31 cellular contexts compared by ENCODE assay signal in genomic region chr7:46322937-46323336, GRCh38.
"Had no signal": no experiment of that assay in that cellular context is flagged by ENCODE, and none has a peak within 500 bp of the region (broad histone marks: within the 10 kb centered on the region; RNA-seq: fewer than 3 reads in every experiment).

No MANE protein-coding gene starts in this region.

- H3K36me3 Mint-ChIP-seq: naive B cell; naive thymus-derived CD8-positive, alpha-beta T cell; natural killer cell treated with Interleukin-12 subunit alpha and Interleukin-12 subunit beta and Interleukin-15 and Interleukin-18, amount 100 ng/mL, for 72 hours; stimulated activated effector memory CD8-positive, alpha-beta T cell treated with anti-CD3 and anti-CD28 coated beads, Interleukin-12 subunit alpha, Interleukin-12 subunit beta, amount 100 ng/mL, for 72 hours; stimulated activated naive B cell treated with anti-CD40 and anti-IgM and Interleukin-4, amounts not matched to agents 10 μg/mL and 1 μg/mL and 100 μg/mL, for 72 hours; type B pancreatic cell had no signal

- H3K27ac Mint-ChIP-seq: naive B cell; naive thymus-derived CD8-positive, alpha-beta T cell; natural killer cell treated with Interleukin-12 subunit alpha and Interleukin-12 subunit beta and Interleukin-15 and Interleukin-18, amount 100 ng/mL, for 72 hours; nephron progenitor cell; progenitor cell of endocrine pancreas; stimulated activated effector memory CD8-positive, alpha-beta T cell treated with anti-CD3 and anti-CD28 coated beads, Interleukin-12 subunit alpha, Interleukin-12 subunit beta, amount 100 ng/mL, for 72 hours; stimulated activated naive B cell treated with anti-CD40 and anti-IgM and Interleukin-4, amounts not matched to agents 10 μg/mL and 1 μg/mL and 100 μg/mL, for 72 hours; stimulated activated naive CD8-positive, alpha-beta T cell treated with anti-CD3 and anti-CD28 coated beads, Interleukin-15, Interleukin-2, amounts not matched to agents 100 ng/mL and 50 ng/mL, for 24 hours; type B pancreatic cell had no signal

- H3K27me3 ChIP-seq: ovary, right lobe of liver, sigmoid colon, spleen, stomach, thyroid gland, tibial nerve, upper lobe of right lung, uterus had no signal

- H3K4me1 ChIP-seq: parathyroid adenoma, psoas muscle, right lobe of liver, sigmoid colon, spleen, stomach, thyroid gland, tibial nerve, upper lobe of right lung, uterus had no signal

- H3K36me3 ChIP-seq: ovary, right lobe of liver, sigmoid colon, spleen, stomach, thoracic aorta, thyroid gland, tibial nerve, upper lobe of right lung, uterus had no signal

- H3K4me1 Mint-ChIP-seq: naive B cell; naive thymus-derived CD8-positive, alpha-beta T cell; stimulated activated effector memory CD8-positive, alpha-beta T cell treated with anti-CD3 and anti-CD28 coated beads, Interleukin-12 subunit alpha, Interleukin-12 subunit beta, amount 100 ng/mL, for 72 hours had no signal

- H3K79me2 ChIP-seq: parathyroid adenoma had no signal

- H3K27ac ChIP-seq: ovary, parathyroid adenoma, psoas muscle, right lobe of liver, sigmoid colon, spleen, stomach, thoracic aorta, thyroid gland, tibial nerve, upper lobe of right lung, uterus had no signal

- H2AFZ ChIP-seq: parathyroid adenoma had no signal

- H3K9ac ChIP-seq: parathyroid adenoma had no signal

- DNase-seq: naive B cell; naive thymus-derived CD8-positive, alpha-beta T cell; nephron progenitor cell; occipital lobe; ovary; posterior cingulate gyrus; psoas muscle; right cardiac atrium; right lobe of liver; sigmoid colon; small intestine; stimulated activated CD4-positive, alpha-beta T cell treated with anti-CD3 and anti-CD28 coated beads, Interleukin-12 subunit alpha, Interleukin-12 subunit beta, amount 100 ng/mL, for 4 hours; stimulated activated CD4-positive, alpha-beta T cell treated with anti-CD3 and anti-CD28 coated beads, Interleukin-1b, Interleukin-23, amount 100 ng/mL, for 48 hours; stimulated activated CD4-positive, alpha-beta T cell treated with anti-CD3 and anti-CD28 coated beads, Interleukin-4, amount 100 ng/mL, for 1 hour; stimulated activated CD4-positive, alpha-beta T cell treated with anti-CD3 and anti-CD28 coated beads, Interleukin-4, amount 100 ng/mL, for 4 hours; stimulated activated naive B cell treated with anti-CD40 and anti-IgM and Interleukin-4, amounts not matched to agents 10 μg/mL and 1 μg/mL and 100 μg/mL, for 72 hours; stimulated activated naive CD4-positive, alpha-beta T cell treated with Interleukin-2 at 50 U/mL for 16 hours; stomach; upper lobe of right lung; uterus had no signal

- H3K27me3 Mint-ChIP-seq: naive B cell; natural killer cell treated with Interleukin-12 subunit alpha and Interleukin-12 subunit beta and Interleukin-15 and Interleukin-18, amount 100 ng/mL, for 72 hours; progenitor cell of endocrine pancreas; stimulated activated naive CD8-positive, alpha-beta T cell treated with anti-CD3 and anti-CD28 coated beads, Interleukin-15, Interleukin-2, amounts not matched to agents 100 ng/mL and 50 ng/mL, for 24 hours; type B pancreatic cell had no signal

- H3K4me3 Mint-ChIP-seq: naive B cell; naive thymus-derived CD8-positive, alpha-beta T cell; natural killer cell treated with Interleukin-12 subunit alpha and Interleukin-12 subunit beta and Interleukin-15 and Interleukin-18, amount 100 ng/mL, for 72 hours; nephron progenitor cell; neural crest cell; stimulated activated effector memory CD8-positive, alpha-beta T cell treated with anti-CD3 and anti-CD28 coated beads, Interleukin-12 subunit alpha, Interleukin-12 subunit beta, amount 100 ng/mL, for 72 hours; stimulated activated naive B cell treated with anti-CD40 and anti-IgM and Interleukin-4, amounts not matched to agents 10 μg/mL and 1 μg/mL and 100 μg/mL, for 72 hours; stimulated activated naive CD8-positive, alpha-beta T cell treated with anti-CD3 and anti-CD28 coated beads, Interleukin-15, Interleukin-2, amounts not matched to agents 100 ng/mL and 50 ng/mL, for 24 hours; type B pancreatic cell had no signal

- ATAC-seq: naive thymus-derived CD8-positive, alpha-beta T cell; natural killer cell treated with Interleukin-12 subunit alpha and Interleukin-12 subunit beta and Interleukin-15 and Interleukin-18, amount 100 ng/mL, for 72 hours; psoas muscle; right cardiac atrium; right lobe of liver; stimulated activated effector memory CD8-positive, alpha-beta T cell treated with anti-CD3 and anti-CD28 coated beads, Interleukin-12 subunit alpha, Interleukin-12 subunit beta, amount 100 ng/mL, for 72 hours; stimulated activated naive B cell treated with anti-CD40 and anti-IgM and Interleukin-4, amounts not matched to agents 10 μg/mL and 1 μg/mL and 100 μg/mL, for 72 hours; upper lobe of right lung had no signal

- H3K4me3 ChIP-seq: ovary, psoas muscle, right lobe of liver, sigmoid colon, spleen, stomach, thoracic aorta, thyroid gland, tibial nerve, upper lobe of right lung, uterus had no signal

- H3K9me3 ChIP-seq: ovary, psoas muscle, right lobe of liver, sigmoid colon, stomach, thoracic aorta, thyroid gland, upper lobe of right lung, uterus had no signal
